In the genomic region with DNA sequence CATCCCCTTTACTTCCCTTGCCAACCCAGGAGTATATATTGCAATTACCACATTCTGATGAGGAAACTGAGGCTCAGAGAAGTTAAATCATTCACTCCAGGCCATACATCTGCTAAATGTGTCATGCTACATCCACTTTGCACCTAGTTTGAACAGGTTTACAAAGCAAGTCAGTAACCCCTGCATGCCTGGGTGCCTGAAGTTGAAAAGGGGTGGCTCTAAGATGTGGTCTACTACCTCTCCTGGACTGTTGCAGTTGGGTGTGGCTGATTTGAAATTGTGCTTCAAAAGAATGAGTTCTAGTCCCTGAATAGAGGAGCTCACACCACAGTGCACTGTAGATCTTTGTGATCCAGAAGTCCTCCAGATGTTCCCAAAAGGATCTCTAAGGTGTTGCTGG, we compare ENCODE assay signal across 9 cellular contexts. TPM values are rescaled to one million over a fixed set of nuclear protein-coding genes. Genes with fewer than 3 reads are reported as not detected.
DNase-seq lines count a peak whose midpoint lies in the region; ATAC-seq lines count a peak whose summit lies in the region.
"Had no signal": no experiment of that assay in that cellular context is flagged by ENCODE, and none has a peak within 500 bp of the region (broad histone marks: within the 10 kb centered on the region; RNA-seq: fewer than 3 reads in every experiment).

No MANE protein-coding gene starts in this region.

- H3K27me3 ChIP-seq in CD4-positive, CD25-positive, alpha-beta regulatory T cell (ENCODE audit: control insufficient read depth, insufficient read depth, low read length) = no peaks in the 10 kb centered on the region
- no peaks in the 10 kb centered on the region for H3K27me3 ChIP-seq in rectal smooth muscle tissue (ENCODE audit: control insufficient read depth, insufficient read depth, low read length)

- no peak overlapping the region for H3K9ac ChIP-seq in rectal smooth muscle tissue (ENCODE audit: low read length)

- peaks cover 24% of the 10 kb centered on the region for H3K36me3 Mint-ChIP-seq in CD4-positive, CD25-positive, alpha-beta regulatory T cell
- H3K36me3 Mint-ChIP-seq in dendritic cell treated with granulocyte-macrophage colony-stimulating factor and Interleukin-4, amounts not matched to agents 40 ng/mL and 50 ng/mL, for 4 days (ENCODE audit: low read depth) = peaks cover 63% of the 10 kb centered on the region

- H3K9me3 ChIP-seq in CD4-positive, CD25-positive, alpha-beta regulatory T cell (ENCODE audit: control insufficient read depth in 2 of 2, low read length in 2 of 2) = no peaks in the 10 kb centered on the region

- H3K27ac ChIP-seq in CD4-positive, CD25-positive, alpha-beta regulatory T cell (ENCODE audit: insufficient read depth, low read length, poor library complexity, severe bottlenecking) = peak overlapping the region; percentile 81
- peak overlapping the region; percentile 82 for H3K27ac ChIP-seq in rectal smooth muscle tissue (ENCODE audit: low read depth, low read length)

- no peak for ATAC-seq in CD4-positive, CD25-positive, alpha-beta regulatory T cell (ENCODE audit: low read depth in 2 of 2)

- H3K27me3 Mint-ChIP-seq in CD4-positive, CD25-positive, alpha-beta regulatory T cell = no peaks in the 10 kb centered on the region
- no peaks in the 10 kb centered on the region for H3K27me3 Mint-ChIP-seq in dendritic cell treated with granulocyte-macrophage colony-stimulating factor and Interleukin-4, amounts not matched to agents 40 ng/mL and 50 ng/mL, for 4 days

- peak in 1 of 3 donors; percentile 59 for DNase-seq in CD4-positive, CD25-positive, alpha-beta regulatory T cell
- peak; percentile 86 for DNase-seq in Jurkat, Clone E6-1 (ENCODE audit: low read depth, low spot score)
- no peak for DNase-seq in NCI-H748 (lab: John Stamatoyannopoulos, UW; ENCODE audit: unreplicated experiment)
- DNase-seq in NAMALWA (ENCODE audit: low spot score) = no peak
- DNase-seq in DMS79 (lab: John Stamatoyannopoulos, UW) = no peak
- no peak for DNase-seq in anterior cingulate cortex (lab: John Stamatoyannopoulos, UW)
- DNase-seq: NCI-H524 had no signal

- H3K36me3 ChIP-seq in CD4-positive, CD25-positive, alpha-beta regulatory T cell (ENCODE audit: control insufficient read depth, insufficient read depth, low read length) = no peaks in the 10 kb centered on the region
- no peaks in the 10 kb centered on the region for H3K36me3 ChIP-seq in rectal smooth muscle tissue (ENCODE audit: control insufficient read depth, insufficient read depth, low read length)

- intact Hi-C loops in dendritic cell treated with granulocyte-macrophage colony-stimulating factor and Interleukin-4, amounts not matched to agents 40 ng/mL and 50 ng/mL, for 4 days (cut with micrococcal nuclease) = no loop called here

- H3K4me3 Mint-ChIP-seq in CD4-positive, CD25-positive, alpha-beta regulatory T cell = peak overlapping the region; percentile 79 to 88 (median 82)
- H3K4me3 Mint-ChIP-seq in dendritic cell treated with granulocyte-macrophage colony-stimulating factor and Interleukin-4, amounts not matched to agents 40 ng/mL and 50 ng/mL, for 4 days = no peak overlapping the region

- H3K4me3 ChIP-seq in CD4-positive, CD25-positive, alpha-beta regulatory T cell (ENCODE audit: low read depth, low read length) = peak overlapping the region; percentile 73
- peak overlapping the region; percentile 52 for H3K4me3 ChIP-seq in Jurkat, Clone E6-1 (ENCODE audit: low read length)
- no peak overlapping the region for H3K4me3 ChIP-seq in rectal smooth muscle tissue (ENCODE audit: low read length)

- peaks cover 0 to 2% (median 0%) of the 10 kb centered on the region in 7 donors for H3K9me3 Mint-ChIP-seq in CD4-positive, CD25-positive, alpha-beta regulatory T cell
- H3K9me3 Mint-ChIP-seq in dendritic cell treated with granulocyte-macrophage colony-stimulating factor and Interleukin-4, amounts not matched to agents 40 ng/mL and 50 ng/mL, for 4 days = no peaks in the 10 kb centered on the region

- H3K27ac Mint-ChIP-seq in CD4-positive, CD25-positive, alpha-beta regulatory T cell = peak overlapping the region; percentile 92 to 97 (median 96)
- peak overlapping the region; percentile 97 for H3K27ac Mint-ChIP-seq in dendritic cell treated with granulocyte-macrophage colony-stimulating factor and Interleukin-4, amounts not matched to agents 40 ng/mL and 50 ng/mL, for 4 days

- H3K4me1 ChIP-seq in CD4-positive, CD25-positive, alpha-beta regulatory T cell (ENCODE audit: control insufficient read depth, insufficient read depth, low read length, poor library complexity, severe bottlenecking) = peaks cover 96% of the 10 kb centered on the region
- H3K4me1 ChIP-seq in rectal smooth muscle tissue (ENCODE audit: control insufficient read depth, insufficient read depth, low read length) = peaks cover 22% of the 10 kb centered on the region

- peaks cover 62 to 100% (median 93%) of the 10 kb centered on the region in 4 donors for H3K4me1 Mint-ChIP-seq in CD4-positive, CD25-positive, alpha-beta regulatory T cell
- H3K4me1 Mint-ChIP-seq in dendritic cell treated with granulocyte-macrophage colony-stimulating factor and Interleukin-4, amounts not matched to agents 40 ng/mL and 50 ng/mL, for 4 days (ENCODE audit: low read depth) = peaks cover 97% of the 10 kb centered on the region

RNA-seq across cellular contexts. Expression of a gene that starts 23.7 kb away (rescaled TPM):
- total RNA-seq in CD4-positive, CD25-positive, alpha-beta regulatory T cell = 119 TPM
- 10 to 100 TPM; 58.0 to 72.6 (median 65.5) TPM for polyA plus RNA-seq in CD4-positive, CD25-positive, alpha-beta regulatory T cell
- polyA plus RNA-seq in Jurkat, Clone E6-1 (2012; ENCODE audit: insufficient read depth, insufficient read length) = 61.1 TPM
